Comparison of ENCODE assay signal across 8 cellular contexts in genomic region chr3:150407818-150408231, GRCh38. TPM values are rescaled to one million over a fixed set of nuclear protein-coding genes. Genes with fewer than 3 reads are reported as not detected.
DNase-seq lines count a peak whose midpoint lies in the region; ATAC-seq and TF ChIP-seq lines count a peak whose summit lies in the region.

No MANE protein-coding gene starts in this region.

- H3K4me1 Mint-ChIP-seq in Caco-2 (ENCODE audit: low read depth, unreplicated experiment), result peaks cover 6% of the 10 kb centered on the region
- H3K4me1 Mint-ChIP-seq in activated CD8-positive, alpha-beta T cell treated with anti-CD3 and anti-CD28 coated beads for 36 hours (ENCODE audit: low read depth), result peaks cover 16% of the 10 kb centered on the region

- H3K27ac Mint-ChIP-seq in Caco-2 (ENCODE audit: unreplicated experiment), result peak overlapping the region; percentile 99
- peak overlapping the region; percentile 99 for H3K27ac Mint-ChIP-seq in activated CD8-positive, alpha-beta T cell treated with anti-CD3 and anti-CD28 coated beads for 36 hours

- CTCF ChIA-PET in Caco-2 (lab: Charles Lee), result interaction anchor here (0.7 to 3.8 kb wide), 4 partner anchors 18 to 139 kb away, joined by 3 to 21 read pairs (median 4); no protein-coding TSS in a partner anchor
- CTCF ChIA-PET in activated CD8-positive, alpha-beta T cell treated with anti-CD3 and anti-CD28 coated beads for 36 hours (lab: Charles Lee), result interaction anchor here (1.3 to 3.3 kb wide), 4 partner anchors 13 to 87 kb away, joined by 5 to 20 read pairs (median 8); no protein-coding TSS in a partner anchor

- H2AFZ ChIP-seq in Loucy (ENCODE audit: low read length), result peak overlapping the region; percentile 92

- no peaks in the 10 kb centered on the region for H3K9me2 ChIP-seq in Loucy (replicated peaks; ENCODE audit: low read depth, low read length)

- no peak for TF ChIP-seq CTCF in Caco-2 (IDR thresholded peaks at IDR 0.05; ENCODE audit: insufficient read depth in 1 of 2, low read depth in 1 of 2, low read length in 1 of 2, severe bottlenecking in 1 of 2, unreplicated experiment in 1 of 2)
- no peak for TF ChIP-seq CTCF in Loucy (conservative IDR thresholded peaks at IDR 0.05; ENCODE audit: low read length)
- TF ChIP-seq CTCF in activated CD8-positive, alpha-beta T cell treated with anti-CD3 and anti-CD28 coated beads for 36 hours (IDR thresholded peaks at IDR 0.05), result no peak
- no peak for TF ChIP-seq CTCF in fibroblast of villous mesenchyme (IDR thresholded peaks at IDR 0.05; ENCODE audit: insufficient read depth, low read depth, low read length)
- TF ChIP-seq CTCF in psoas muscle (IDR thresholded peaks at IDR 0.05), result no peak

- DNase-seq in Caco-2 (no peak), fibroblast of villous mesenchyme (ENCODE audit: low read depth) (peak; percentile 84), psoas muscle (peak in 1 of 2 donors; percentile 97), UCSD-AML1 (lab: John Stamatoyannopoulos, UW; ENCODE audit: unreplicated experiment) (no peak), NCI-H1105 (lab: John Stamatoyannopoulos, UW) (no peak)
- no peak for DNase-seq in activated CD8-positive, alpha-beta T cell treated with anti-CD3 and anti-CD28 coated beads for 36 hours

- H3K4me1 ChIP-seq in Caco-2, result peaks cover 8% of the 10 kb centered on the region
- peaks cover 22% of the 10 kb centered on the region for H3K4me1 ChIP-seq in Loucy (ENCODE audit: insufficient read depth, low read length, poor library complexity, severe bottlenecking)
- peaks cover 9% of the 10 kb centered on the region for H3K4me1 ChIP-seq in psoas muscle

- H3F3A ChIP-seq in Loucy (ENCODE audit: low read depth), result peaks cover 10% of the 10 kb centered on the region

- ATAC-seq in GM21515 (IDR thresholded peaks at IDR 0.05; ENCODE audit: unreplicated experiment) (peak; percentile 7), psoas muscle (no peak)
- ATAC-seq in activated CD8-positive, alpha-beta T cell treated with anti-CD3 and anti-CD28 coated beads for 36 hours, result no peak

- H3K27me3 Mint-ChIP-seq in Caco-2 (ENCODE audit: insufficient read depth, unreplicated experiment), result no peaks in the 10 kb centered on the region
- H3K27me3 Mint-ChIP-seq in activated CD8-positive, alpha-beta T cell treated with anti-CD3 and anti-CD28 coated beads for 36 hours, result no peaks in the 10 kb centered on the region

- H3K4me3 ChIP-seq in Caco-2 (ENCODE audit: low read depth, low read length) (peak overlapping the region; percentile 99), Loucy (ENCODE audit: low read length, poor library complexity, severe bottlenecking) (peak overlapping the region; percentile 86), fibroblast of villous mesenchyme (ENCODE audit: low read depth, low read length) (peak overlapping the region; percentile 98), psoas muscle (peak overlapping the region; percentile 88)

- H3K9me3 ChIP-seq in Caco-2, result no peaks in the 10 kb centered on the region
- H3K9me3 ChIP-seq in Loucy (ENCODE audit: insufficient read depth, low read depth, low read length), result no peaks in the 10 kb centered on the region
- H3K9me3 ChIP-seq in psoas muscle, result no peaks in the 10 kb centered on the region

- peak overlapping the region; percentile 86 for H3K4me2 ChIP-seq in Loucy (ENCODE audit: low read depth, low read length, poor library complexity, severe bottlenecking)

- POLR2A ChIA-PET in Caco-2 (lab: Charles Lee), result interaction anchor here (0.6 to 1.5 kb wide), 5 partner anchors 36 to 138 kb away, joined by 3 to 6 read pairs (median 4); partner anchors contain the start of genes EIF2A and SERP1
- POLR2A ChIA-PET in activated CD8-positive, alpha-beta T cell treated with anti-CD3 and anti-CD28 coated beads for 36 hours (lab: Charles Lee), result interaction anchor here (0.8 to 4.2 kb wide), 7 partner anchors 10 to 195 kb away, joined by 3 to 23 read pairs (median 6); partner anchors contain the start of genes EIF2A, SELENOT and SERP1

- 0 to 1% (median 0%) methylated on average over 15 of the region's 15 CpGs for WGBS in psoas muscle, 3 donors

- H3K36me3 ChIP-seq in Caco-2 (ENCODE audit: control insufficient read depth, insufficient read depth, low read length) (no peaks in the 10 kb centered on the region; the same call in 1 of the 2 replicates), Loucy (ENCODE audit: insufficient read depth, low read length) (no peaks in the 10 kb centered on the region), psoas muscle (ENCODE audit: insufficient read depth in 1 of 2, low read depth in 1 of 2) (no peaks in the 10 kb centered on the region)

- intact Hi-C loops in Caco-2 (cut with micrococcal nuclease; ENCODE audit: unreplicated experiment) (loop anchor here (1.0 kb wide), 3 partner anchors 38 to 122 kb away; no protein-coding TSS in a partner anchor), psoas muscle (cut with DNase I) (loop anchor here in 1 of 2 donors (5.0 kb wide), 3 partner anchors 36 to 171 kb away; no protein-coding TSS in a partner anchor)
- intact Hi-C loops in activated CD8-positive, alpha-beta T cell treated with anti-CD3 and anti-CD28 coated beads for 36 hours (cut with micrococcal nuclease), result loop anchor here (2.0 kb wide), 2 partner anchors 23 to 195 kb away; partner anchors contain the start of gene SELENOT

- H3K4me3 Mint-ChIP-seq in Caco-2 (ENCODE audit: unreplicated experiment), result peak overlapping the region; percentile 97
- H3K4me3 Mint-ChIP-seq in activated CD8-positive, alpha-beta T cell treated with anti-CD3 and anti-CD28 coated beads for 36 hours, result peak overlapping the region; percentile 84

- H3K79me2 ChIP-seq in Loucy (ENCODE audit: insufficient read depth, low read length), result peaks cover 39% of the 10 kb centered on the region

- H4K20me1 ChIP-seq in Loucy (ENCODE audit: insufficient read depth, low read length, poor library complexity, severe bottlenecking), result peaks cover 41% of the 10 kb centered on the region

- no peaks in the 10 kb centered on the region for H3K9me3 Mint-ChIP-seq in Caco-2 (ENCODE audit: unreplicated experiment)
- no peaks in the 10 kb centered on the region for H3K9me3 Mint-ChIP-seq in activated CD8-positive, alpha-beta T cell treated with anti-CD3 and anti-CD28 coated beads for 36 hours

- peaks cover 48% of the 10 kb centered on the region for H3K36me3 Mint-ChIP-seq in Caco-2 (ENCODE audit: insufficient read depth, unreplicated experiment)
- H3K36me3 Mint-ChIP-seq in activated CD8-positive, alpha-beta T cell treated with anti-CD3 and anti-CD28 coated beads for 36 hours (ENCODE audit: low read depth), result peaks cover 24% of the 10 kb centered on the region

- no TSS peak for BruUV-seq in Caco-2 (replicated peaks; lab: Mats Ljungman, UMichigan)

- H3K27me3 ChIP-seq in Caco-2 (replicated peaks; ENCODE audit: control insufficient read depth, insufficient read depth, low read length), result no peaks in the 10 kb centered on the region
- no peaks in the 10 kb centered on the region for H3K27me3 ChIP-seq in Loucy (ENCODE audit: insufficient read depth, low read length, poor library complexity, severe bottlenecking)
- no peaks in the 10 kb centered on the region for H3K27me3 ChIP-seq in psoas muscle (ENCODE audit: insufficient read depth in 3 of 3, low read length in 2 of 3)

- peak overlapping the region; percentile 82 for H3K9ac ChIP-seq in Loucy (ENCODE audit: low read depth, low read length, poor library complexity, severe bottlenecking)

- peak overlapping the region; percentile 99 for H3K27ac ChIP-seq in psoas muscle

RNA-seq across cellular contexts. Expression of gene TSC22D2, which starts 0.3 kb away (rescaled TPM):
- total RNA-seq in Caco-2 (2022), result 30.8 and 33.6 TPM in 2 replicates
- total RNA-seq in activated CD8-positive, alpha-beta T cell treated with anti-CD3 and anti-CD28 coated beads for 36 hours, result 10 to 100 TPM; 12.3 to 16.7 TPM
- 14.2 and 16.4 TPM in 2 replicates for total RNA-seq in fibroblast of villous mesenchyme
- 10 to 100 TPM; 29.7 to 63.6 (median 36.2) TPM for total RNA-seq in psoas muscle
- polyA plus RNA-seq in psoas muscle, result 10 to 100 TPM; 10.4 to 22.8 (median 19.3) TPM
